In the genomic region with DNA sequence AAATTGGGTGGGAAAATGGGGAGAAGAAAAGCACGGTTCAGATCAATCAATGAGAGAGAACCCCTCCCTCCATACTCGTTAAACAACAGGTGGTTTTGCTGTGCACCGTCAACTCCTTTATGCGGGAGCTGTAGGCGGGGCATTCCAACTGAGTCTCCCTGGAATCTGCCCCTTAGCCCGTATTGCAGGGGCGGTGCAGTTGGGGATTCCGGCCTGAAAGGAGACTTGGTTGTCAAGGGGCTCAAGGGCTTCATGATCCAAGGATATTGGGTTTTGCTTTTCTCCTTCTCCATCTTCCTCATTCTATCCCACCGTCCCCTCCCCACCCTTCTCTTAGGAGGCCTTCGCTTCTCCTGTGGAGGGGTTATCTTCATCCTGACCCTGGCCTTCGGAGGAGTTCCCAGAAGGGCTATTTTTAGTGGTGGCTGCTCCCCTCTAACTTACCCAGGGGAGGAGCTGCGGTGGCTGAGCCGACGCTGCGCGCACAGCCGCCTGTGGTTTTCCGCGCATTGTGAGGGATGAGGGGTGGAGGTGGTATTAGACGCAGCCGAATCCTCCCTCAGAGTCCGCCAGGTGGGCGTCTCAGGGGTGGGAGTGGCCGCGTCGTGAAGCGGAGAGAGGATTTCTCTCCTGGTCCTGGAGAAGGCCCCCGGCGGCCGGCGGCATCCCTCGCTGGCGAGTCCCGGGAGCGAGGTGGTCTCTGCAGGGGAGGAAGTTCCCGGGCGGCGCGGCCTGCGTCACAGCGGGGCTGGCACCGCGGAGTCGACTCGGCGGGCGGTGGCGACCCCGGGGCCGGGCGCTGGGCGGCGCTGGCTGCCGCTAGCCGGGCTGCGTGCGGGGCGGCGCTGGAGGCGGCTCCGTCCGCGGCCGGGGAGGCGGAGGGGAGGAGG, we compare ENCODE assay signal across 8 cellular contexts. TPM values are rescaled to one million over a fixed set of nuclear protein-coding genes. Genes with fewer than 3 reads are reported as not detected.
DNase-seq lines count a peak whose midpoint lies in the region; ATAC-seq and TF ChIP-seq lines count a peak whose summit lies in the region.

No MANE protein-coding gene starts in this region.

- DNase-seq in COLO829 (ENCODE audit: low spot score) (peak; percentile 23), NOMO-1 treated with DMSO at 0.1 percent for 48 hours (lab: John Stamatoyannopoulos, UW; ENCODE audit: unreplicated experiment) (peak; percentile 80), epidermal melanocyte (ENCODE audit: insufficient read length, low spot score) (peak; percentile 67), mucosa of descending colon (peak; percentile 73 to 90 (median 86))
- DNase-seq in activated CD8-positive, alpha-beta memory T cell treated with anti-CD3 and anti-CD28 coated beads, Interleukin-2, amount 50 U/mL, for 48 hours = peak; percentile 94
- peak; percentile 83 for DNase-seq in stimulated activated CD8-positive, alpha-beta memory T cell treated with anti-CD3 and anti-CD28 coated beads, Interleukin-4, amount 100 ng/mL, for 24 hours (ENCODE audit: low read depth)

- peak; percentile 85 for ATAC-seq in GM19452 (IDR thresholded peaks at IDR 0.05; ENCODE audit: unreplicated experiment)
- ATAC-seq in HG03565 (IDR thresholded peaks at IDR 0.05; ENCODE audit: unreplicated experiment) = peak; percentile 70
- ATAC-seq in mucosa of descending colon = peak; percentile 94

- peak; percentile 39 for TF ChIP-seq CTCF in mucosa of descending colon (IDR thresholded peaks at IDR 0.05)

- intact Hi-C loops in mucosa of descending colon (cut with DNase I, micrococcal nuclease) = loop anchor here in 1 of 2 donors (10.0 kb wide), 1 partner anchor 132 kb away; no protein-coding TSS in a partner anchor

- H3K4me1 ChIP-seq in mucosa of descending colon (ENCODE audit: low read depth) = peaks cover 6% of the 10 kb centered on the region

- no peaks in the 10 kb centered on the region for H3K36me3 ChIP-seq in mucosa of descending colon (ENCODE audit: low read depth)

- H3K4me3 ChIP-seq in mucosa of descending colon = peak overlapping the region; percentile 46

- H3K9me3 ChIP-seq in mucosa of descending colon = no peaks in the 10 kb centered on the region

RNA-seq across cellular contexts. Expression of a gene that starts 0.5 kb away (rescaled TPM):
- 1 to 10 TPM; 1.5 to 5.0 (median 3.0) TPM for total RNA-seq in mucosa of descending colon

Comparison
In these comparisons a context has a peak if more than half of its experiments do, and no peak if none do; other contexts are left out.
1. Peak in every context shown above with its lines: DNase-seq, ATAC-seq and H3K4me3 ChIP-seq.
2. DNase-seq: peak in every context shown above with its lines; median percentile 94 in activated CD8-positive, alpha-beta memory T cell treated with anti-CD3 and anti-CD28 coated beads, Interleukin-2, amount 50 U/mL, for 48 hours; 86 in mucosa of descending colon; 83 in stimulated activated CD8-positive, alpha-beta memory T cell treated with anti-CD3 and anti-CD28 coated beads, Interleukin-4, amount 100 ng/mL, for 24 hours; 80 in NOMO-1 treated with DMSO at 0.1 percent for 48 hours; 67 in epidermal melanocyte; 23 in COLO829.